Comparison of ENCODE assay signal across 1 cellular context in the genomic region with DNA sequence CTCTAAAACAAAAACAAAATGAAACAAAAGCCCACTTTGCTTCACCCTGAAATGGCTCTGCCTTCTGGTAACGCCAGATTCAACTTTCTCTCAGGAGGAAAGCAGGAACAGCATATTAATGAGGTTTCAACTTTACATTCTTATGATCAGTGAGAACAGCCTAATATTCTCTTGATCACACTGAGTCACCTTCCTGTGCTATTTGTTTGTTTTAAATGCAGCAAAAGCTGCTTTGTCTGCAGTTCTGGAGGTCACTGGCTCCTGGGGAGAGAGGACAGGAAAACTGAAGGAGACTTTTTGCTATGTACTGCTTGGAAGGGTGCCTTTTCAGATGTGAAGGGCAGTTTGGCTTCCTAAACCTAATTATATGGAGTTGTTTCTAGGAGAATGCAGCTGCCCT.
TF ChIP-seq lines count a peak whose summit lies in the region.

No MANE protein-coding gene starts in this region.

TF ChIP-seq in H1, 55 proteins besides CTCF, POLR2A, EP300 and RAD21:
- no peak for TF ChIP-seq SIN3A (conservative IDR thresholded peaks at IDR 0.05 in 1 of 2, IDR thresholded peaks at IDR 0.05 in 1 of 2; ENCODE audit: low read depth in 1 of 2, low read length in 2 of 2)
- TF ChIP-seq BACH1 (IDR thresholded peaks at IDR 0.05; ENCODE audit: low read length), result no peak
- TF ChIP-seq SP2 (IDR thresholded peaks at IDR 0.05; ENCODE audit: low read length), result no peak
- TF ChIP-seq BRCA1 (IDR thresholded peaks at IDR 0.05; ENCODE audit: low read depth, low read length), result no peak
- TF ChIP-seq CTBP2 (IDR thresholded peaks at IDR 0.05; ENCODE audit: borderline replicate concordance, insufficient read depth, insufficient read length, low read length), result no peak
- no peak for TF ChIP-seq RXRA (IDR thresholded peaks at IDR 0.05; ENCODE audit: insufficient read depth, low read depth, low read length)
- TF ChIP-seq ASH2L (IDR thresholded peaks at IDR 0.05; ENCODE audit: low read length), result no peak
- no peak for TF ChIP-seq POLR2AphosphoS5 (IDR thresholded peaks at IDR 0.05; ENCODE audit: low read depth, low read length)
- no peak for TF ChIP-seq POU5F1 (IDR thresholded peaks at IDR 0.05; ENCODE audit: low read depth, low read length)
- no peak for TF ChIP-seq JUND (IDR thresholded peaks at IDR 0.05; ENCODE audit: low read length)
- TF ChIP-seq SAP30 (IDR thresholded peaks at IDR 0.05; ENCODE audit: insufficient read depth, insufficient replicate concordance, low read length), result no peak
- TF ChIP-seq TAF7 (optimal IDR thresholded peaks at IDR 0.05; ENCODE audit: borderline replicate concordance, low read depth, low read length), result no peak
- TF ChIP-seq CBX5 (IDR thresholded peaks at IDR 0.05; ENCODE audit: low read depth, low read length), result no peak
- no peak for TF ChIP-seq SRF (IDR thresholded peaks at IDR 0.05; ENCODE audit: low read depth, low read length)
- TF ChIP-seq KDM4A (IDR thresholded peaks at IDR 0.05; ENCODE audit: low read depth, low read length, severe bottlenecking), result no peak
- no peak for TF ChIP-seq SP1 (IDR thresholded peaks at IDR 0.05; ENCODE audit: low read depth, low read length)
- no peak for TF ChIP-seq FOSL1 (IDR thresholded peaks at IDR 0.05; ENCODE audit: insufficient read depth, low read depth, low read length)
